Comparison of ENCODE assay signal across 11 cellular contexts in the genomic region with DNA sequence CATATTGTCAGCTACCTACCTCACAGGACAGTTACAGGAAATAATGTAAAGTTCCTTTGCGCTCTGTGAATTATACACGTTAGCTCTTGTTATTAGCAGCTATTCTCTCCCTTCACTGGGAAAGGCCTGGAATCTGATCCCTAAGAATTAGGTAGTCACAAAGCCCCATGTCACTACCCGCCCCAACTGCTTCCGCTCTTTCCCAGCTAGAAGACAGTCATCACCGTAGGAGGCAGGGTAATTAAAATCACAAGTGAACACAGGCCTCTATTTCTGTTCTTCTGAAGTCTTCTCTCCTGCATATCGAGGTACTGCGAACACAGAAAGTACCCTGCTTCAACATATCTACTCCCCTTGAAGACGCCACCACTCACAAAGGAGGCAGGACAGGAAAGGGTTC. TPM values are rescaled to one million over a fixed set of nuclear protein-coding genes. Genes with fewer than 3 reads are reported as not detected.
DNase-seq lines count a peak whose midpoint lies in the region; ATAC-seq and TF ChIP-seq lines count a peak whose summit lies in the region.
"Had no signal": no experiment of that assay in that cellular context is flagged by ENCODE, and none has a peak within 500 bp of the region (broad histone marks: within the 10 kb centered on the region; RNA-seq: fewer than 3 reads in every experiment).

No MANE protein-coding gene starts in this region.

- TF ChIP-seq POLR2A in esophagus muscularis mucosa (IDR thresholded peaks at IDR 0.05; ENCODE audit: low read depth), result no peak

- POLR2A ChIA-PET in Panc1 (lab: Charles Lee), result interaction anchor here (0.6 to 1.2 kb wide), 3 partner anchors 11 to 100 kb away, joined by 3 to 6 read pairs (median 4); a partner anchor contains a TSS

- no peaks in the 10 kb centered on the region; the same call in 1 of the 2 replicates for H4K20me1 ChIP-seq in GM23248 (ENCODE audit: insufficient read depth)
- H4K20me1 ChIP-seq in smooth muscle cell (ENCODE audit: low read depth), result peaks cover 62% of the 10 kb centered on the region

- WGBS in GM23248 (ENCODE audit: low coverage in 1 of 2, low lambda C conversion rate in 2 of 2, missing lambda C conversion rate in 2 of 2), 2 experiments, result 78 to 83% methylated on average over 8 of the region's 8 CpGs
- 89% methylated on average over 8 of the region's 8 CpGs for WGBS in esophagus muscularis mucosa
- WGBS in smooth muscle cell (ENCODE audit: low lambda C conversion rate), result 80% methylated on average over 8 of the region's 8 CpGs

- no peak for ATAC-seq in Panc1
- ATAC-seq in HG03045 (IDR thresholded peaks at IDR 0.05; ENCODE audit: unreplicated experiment), result no peak
- no peak for ATAC-seq in HG02973 (IDR thresholded peaks at IDR 0.05; ENCODE audit: unreplicated experiment)

- H3K4me2 ChIP-seq in GM23248 (ENCODE audit: unreplicated experiment), result no peak overlapping the region
- H3K4me2 ChIP-seq in smooth muscle cell, result no peak overlapping the region

- H3K9ac ChIP-seq in GM23248 (no peak overlapping the region), smooth muscle cell (ENCODE audit: low read depth) (no peak overlapping the region)

- peak overlapping the region; percentile 25; the same call in 1 of the 2 replicates for H3K27ac ChIP-seq in GM23248
- peak overlapping the region; percentile 94 for H3K27ac ChIP-seq in Panc1 (ENCODE audit: low read length)
- peak overlapping the region; percentile 88 to 97 (median 94) for H3K27ac ChIP-seq in esophagus muscularis mucosa (replicated peaks in 1 of 4)
- H3K27ac ChIP-seq in smooth muscle cell (ENCODE audit: low read depth), result peak overlapping the region; percentile 49

- H3K4me1 ChIP-seq in GM23248 (ENCODE audit: insufficient read depth) (peaks cover 55% of the 10 kb centered on the region), Panc1 (ENCODE audit: control insufficient read depth, insufficient read depth, low read length) (peaks cover 96% of the 10 kb centered on the region), esophagus muscularis mucosa (peaks cover 53 to 92% (median 76%) of the 10 kb centered on the region in 4 donors), smooth muscle cell (ENCODE audit: low read depth) (peaks cover 34% of the 10 kb centered on the region)

- H3K9me2 ChIP-seq in GM23248 (ENCODE audit: insufficient read depth), result no peaks in the 10 kb centered on the region

- DNase-seq in GM23248 (no peak), Panc1 (ENCODE audit: low read depth, low spot score) (no peak), esophagus muscularis mucosa (ENCODE audit: extremely low spot score) (no peak), smooth muscle cell (lab: John Stamatoyannopoulos, UW; ENCODE audit: unreplicated experiment) (no peak), pons (ENCODE audit: low spot score) (no peak)
- DNase-seq: DMS79; NCI-H2081; stimulated activated CD4-positive, alpha-beta T cell treated with anti-CD3 and anti-CD28 coated beads, Interleukin-2, amount 100 ng/mL, for 24 hours had no signal

- H2AFZ ChIP-seq in GM23248 (no peak overlapping the region), smooth muscle cell (ENCODE audit: low read depth) (no peak overlapping the region)

- TF ChIP-seq EP300 in esophagus muscularis mucosa (IDR thresholded peaks at IDR 0.05), result no peak

- no peaks in the 10 kb centered on the region for H3K9me3 ChIP-seq in GM23248 (ENCODE audit: low read depth)
- H3K9me3 ChIP-seq in Panc1 (ENCODE audit: control insufficient read depth, insufficient read depth, low read depth, low read length), result no peaks in the 10 kb centered on the region
- no peaks in the 10 kb centered on the region for H3K9me3 ChIP-seq in esophagus muscularis mucosa
- H3K9me3 ChIP-seq in smooth muscle cell (replicated peaks; ENCODE audit: low read depth), result no peaks in the 10 kb centered on the region
- H3K9me3 ChIP-seq: SJSA1 had no signal

- peaks cover 35% of the 10 kb centered on the region for H3K36me3 ChIP-seq in GM23248 (ENCODE audit: low read depth)
- H3K36me3 ChIP-seq in Panc1 (ENCODE audit: control insufficient read depth, insufficient read depth, low read length), result peaks cover 10% of the 10 kb centered on the region; the same call in 1 of the 2 replicates
- peaks cover 11 to 52% (median 49%) of the 10 kb centered on the region in 4 donors for H3K36me3 ChIP-seq in esophagus muscularis mucosa
- H3K36me3 ChIP-seq in smooth muscle cell (ENCODE audit: low read depth), result no peaks in the 10 kb centered on the region

- BruUV-seq in Panc1 (replicated peaks; lab: Mats Ljungman, UMichigan), result no TSS peak

- intact Hi-C loops in Panc1 (cut with micrococcal nuclease; ENCODE audit: unreplicated experiment), result no loop called here
- intact Hi-C loops in esophagus muscularis mucosa (cut with DNase I), result loop anchor here (2.0 kb wide), 1 partner anchor 14 kb away; no protein-coding TSS in a partner anchor

- H3K79me2 ChIP-seq in GM23248 (ENCODE audit: insufficient read depth) (peaks cover 64% of the 10 kb centered on the region), smooth muscle cell (ENCODE audit: low read depth) (peaks cover 15% of the 10 kb centered on the region)

- CTCF ChIA-PET in Panc1 (lab: Charles Lee), result interaction anchor here (3.0 kb wide), 1 partner anchor 134 kb away, joined by 14 read pairs; no protein-coding TSS in a partner anchor

- no peak for TF ChIP-seq CTCF in Panc1 (IDR thresholded peaks at IDR 0.05)
- TF ChIP-seq CTCF in esophagus muscularis mucosa (IDR thresholded peaks at IDR 0.05), result no peak
- no peak for TF ChIP-seq CTCF in smooth muscle cell (IDR thresholded peaks at IDR 0.05; ENCODE audit: borderline replicate concordance, insufficient read depth, poor library complexity, severe bottlenecking)

- in situ Hi-C loops in GM23248 (cut with MboI) (loop anchor here (10.0 kb wide), 1 partner anchor 164 kb away; no protein-coding TSS in a partner anchor), Panc1 (cut with HindIII; ENCODE audit: low pct_unique_long_range_greater_than_20kb, low sequenced_read_pairs) (no loop called here)

- no peak overlapping the region for H3K4me3 ChIP-seq in GM23248
- no peak overlapping the region for H3K4me3 ChIP-seq in Panc1 (ENCODE audit: low read depth in 2 of 2, low read length in 2 of 2)
- peak overlapping the region in 1 of 4 donors; percentile 36 for H3K4me3 ChIP-seq in esophagus muscularis mucosa
- no peak overlapping the region for H3K4me3 ChIP-seq in smooth muscle cell
- H3K4me3 ChIP-seq: SJSA1 had no signal

- H3K27me3 ChIP-seq in GM23248 (replicated peaks; ENCODE audit: insufficient read depth) (no peaks in the 10 kb centered on the region), Panc1 (ENCODE audit: control insufficient read depth, insufficient read depth, low read length) (no peaks in the 10 kb centered on the region), esophagus muscularis mucosa (no peaks in the 10 kb centered on the region), smooth muscle cell (ENCODE audit: low read depth) (no peaks in the 10 kb centered on the region)
- H3K27me3 ChIP-seq: SJSA1 had no signal

- H3F3A ChIP-seq in GM23248 (ENCODE audit: insufficient read depth), result peaks cover 78% of the 10 kb centered on the region
- peaks cover 66% of the 10 kb centered on the region for H3F3A ChIP-seq in smooth muscle cell (ENCODE audit: low read depth)

RNA-seq across cellular contexts. Expression of a gene that starts 12.6 kb away (rescaled TPM):
- 548 and 557 TPM in 2 replicates for total RNA-seq in GM23248 (2014; rRNA removed; shearing (Covaris generic))
- polyA plus RNA-seq in GM23248 (2016; fragmentation: Nextera tagmentation; extraction: Ambion mirVana) (163 and 167 TPM in 2 replicates), smooth muscle cell (27.2 and 58.8 TPM in 2 replicates)
- total RNA-seq in Panc1 (2021; ENCODE audit: unreplicated experiment) (844 TPM), esophagus muscularis mucosa (1,000 to 10,000 TPM; 1,278 to 2,374 (median 1,866) TPM), smooth muscle cell (229 and 240 TPM in 2 replicates)
- 355 TPM for polyA plus RNA-seq in Panc1 (2012; ENCODE audit: insufficient read length)

RNA-seq across cellular contexts. Expression of a gene that starts 14.5 kb away (rescaled TPM):
- 1,322 and 1,677 TPM in 2 replicates for total RNA-seq in GM23248 (2014; rRNA removed; shearing (Covaris generic))
- 533 and 544 TPM in 2 replicates for polyA plus RNA-seq in GM23248 (2016; fragmentation: Nextera tagmentation; extraction: Ambion mirVana)
- 1,119 TPM for total RNA-seq in Panc1 (2021; ENCODE audit: unreplicated experiment)
- 1,553 TPM for polyA plus RNA-seq in Panc1 (2012; ENCODE audit: insufficient read length)
- 1,000 to 10,000 TPM; 1,068 to 1,537 (median 1,375) TPM for total RNA-seq in esophagus muscularis mucosa
- 773 and 864 TPM in 2 replicates for total RNA-seq in smooth muscle cell
- polyA plus RNA-seq in smooth muscle cell, result 433 and 463 TPM in 2 replicates

RNA-seq across cellular contexts. Expression of a gene that starts 32.1 kb away (rescaled TPM):
- 6.1 and 7.7 TPM in 2 replicates for total RNA-seq in GM23248 (2014; rRNA removed; shearing (Covaris generic))
- polyA plus RNA-seq in GM23248 (2016; fragmentation: Nextera tagmentation; extraction: Ambion mirVana), result 11.1 and 12.1 TPM in 2 replicates
- 19.9 TPM for total RNA-seq in Panc1 (2021; ENCODE audit: unreplicated experiment)
- 21.9 TPM for polyA plus RNA-seq in Panc1 (2012; ENCODE audit: insufficient read length)
- total RNA-seq in esophagus muscularis mucosa, result 1 to 10 TPM; 4.2 to 8.0 (median 6.0) TPM
- 3.0 and 5.5 TPM in 2 replicates for total RNA-seq in smooth muscle cell
- 15.9 and 18.6 TPM in 2 replicates for polyA plus RNA-seq in smooth muscle cell

RNA-seq across cellular contexts. Expression of a gene that starts 42.5 kb away (rescaled TPM):
- total RNA-seq in GM23248 (2014; rRNA removed; shearing (Covaris generic)), result 98.8 and 114 TPM in 2 replicates
- polyA plus RNA-seq in GM23248 (2016; fragmentation: Nextera tagmentation; extraction: Ambion mirVana), result 26.3 and 28.9 TPM in 2 replicates
- 163 TPM for total RNA-seq in Panc1 (2021; ENCODE audit: unreplicated experiment)
- 129 TPM for polyA plus RNA-seq in Panc1 (2012; ENCODE audit: insufficient read length)
- 10 to 100 TPM; 60.2 to 91.4 (median 88.3) TPM for total RNA-seq in esophagus muscularis mucosa
- total RNA-seq in smooth muscle cell, result 57.0 and 65.9 TPM in 2 replicates
- polyA plus RNA-seq in smooth muscle cell, result 20.5 and 22.7 TPM in 2 replicates

RNA-seq across cellular contexts. Expression of a gene that starts 53.4 kb away (rescaled TPM):
- 43.4 and 47.2 TPM in 2 replicates for total RNA-seq in GM23248 (2014; rRNA removed; shearing (Covaris generic))
- polyA plus RNA-seq in GM23248 (2016; fragmentation: Nextera tagmentation; extraction: Ambion mirVana), result 32.8 and 34.8 TPM in 2 replicates
- 88.8 TPM for total RNA-seq in Panc1 (2021; ENCODE audit: unreplicated experiment)
- polyA plus RNA-seq in Panc1 (2012; ENCODE audit: insufficient read length), result 77.9 TPM
- 10 to 100 TPM; 27.0 to 33.6 (median 29.0) TPM for total RNA-seq in esophagus muscularis mucosa
- 20.6 and 35.0 TPM in 2 replicates for total RNA-seq in smooth muscle cell
- 36.8 and 47.2 TPM in 2 replicates for polyA plus RNA-seq in smooth muscle cell

Comparison
In these comparisons a context has a peak if more than half of its experiments do, and no peak if none do; other contexts are left out.
1. H3K27ac ChIP-seq: peak in every context shown above with its lines; median percentile 94 in Panc1; 94 in esophagus muscularis mucosa; 49 in smooth muscle cell; 25 in GM23248.